In genomic region chr3:8954938-8955763, GRCh38 we compare ENCODE assay signal across 9 cellular contexts. TPM values are rescaled to one million over a fixed set of nuclear protein-coding genes. Genes with fewer than 3 reads are reported as not detected.
A peak's percentile ranks its signal among the peaks of the same experiment; 100 is the strongest.
DNase-seq lines count a peak whose midpoint lies in the region; ATAC-seq lines count a peak whose summit lies in the region.
"Had no signal": no experiment of that assay in that cellular context is flagged by ENCODE, and none has a peak within 500 bp of the region (broad histone marks: within the 10 kb centered on the region; RNA-seq: fewer than 3 reads in every experiment).

No MANE protein-coding gene starts in this region.

- ATAC-seq in GM19455 (IDR thresholded peaks at IDR 0.05; ENCODE audit: unreplicated experiment) (peak; percentile 82), HG03354 (IDR thresholded peaks at IDR 0.05; ENCODE audit: poor library complexity, severe bottlenecking, unreplicated experiment) (peak; percentile 91)

- no peaks in the 10 kb centered on the region for H3K9me3 Mint-ChIP-seq in dendritic cell treated with granulocyte-macrophage colony-stimulating factor and Interleukin-4, amounts not matched to agents 40 ng/mL and 50 ng/mL, for 4 days
- H3K9me3 Mint-ChIP-seq in activated CD4-positive, alpha-beta memory T cell treated with anti-CD3 and anti-CD28 coated beads, Interleukin-2, amount 10 ng/mL, durations not matched to agents 7 days and 5 days, result no peaks in the 10 kb centered on the region
- H3K9me3 Mint-ChIP-seq in activated T-helper 2 cell treated with anti-CD3 and anti-CD28 coated beads, Interferon-gamma antibody, Interleukin-2, Interleukin-4, amounts not matched to agents 10 μg/mL and 5 μg/mL and 100 μg/mL, durations not matched to agents 14 hours and 24 hours and 36 hours, result no peaks in the 10 kb centered on the region

- no peaks in the 10 kb centered on the region for H3K27me3 ChIP-seq in effector memory CD4-positive, alpha-beta T cell (replicated peaks; ENCODE audit: control insufficient read depth, insufficient read depth, low read length, poor library complexity, severe bottlenecking)

- H3K4me3 Mint-ChIP-seq in dendritic cell treated with granulocyte-macrophage colony-stimulating factor and Interleukin-4, amounts not matched to agents 40 ng/mL and 50 ng/mL, for 4 days, result no peak overlapping the region
- no peak overlapping the region for H3K4me3 Mint-ChIP-seq in activated CD4-positive, alpha-beta memory T cell treated with anti-CD3 and anti-CD28 coated beads, Interleukin-2, amount 10 ng/mL, durations not matched to agents 7 days and 5 days
- no peak overlapping the region for H3K4me3 Mint-ChIP-seq in activated T-helper 2 cell treated with anti-CD3 and anti-CD28 coated beads, Interferon-gamma antibody, Interleukin-2, Interleukin-4, amounts not matched to agents 10 μg/mL and 5 μg/mL and 100 μg/mL, durations not matched to agents 14 hours and 24 hours and 36 hours (ENCODE audit: low read depth)

- peak overlapping the region; percentile 73 for H3K27ac Mint-ChIP-seq in dendritic cell treated with granulocyte-macrophage colony-stimulating factor and Interleukin-4, amounts not matched to agents 40 ng/mL and 50 ng/mL, for 4 days
- H3K27ac Mint-ChIP-seq in activated CD4-positive, alpha-beta memory T cell treated with anti-CD3 and anti-CD28 coated beads, Interleukin-2, amount 10 ng/mL, durations not matched to agents 7 days and 5 days, result no peak overlapping the region
- H3K27ac Mint-ChIP-seq in activated T-helper 2 cell treated with anti-CD3 and anti-CD28 coated beads, Interferon-gamma antibody, Interleukin-2, Interleukin-4, amounts not matched to agents 10 μg/mL and 5 μg/mL and 100 μg/mL, durations not matched to agents 14 hours and 24 hours and 36 hours, result no peak overlapping the region

- H3K36me3 Mint-ChIP-seq in dendritic cell treated with granulocyte-macrophage colony-stimulating factor and Interleukin-4, amounts not matched to agents 40 ng/mL and 50 ng/mL, for 4 days (ENCODE audit: low read depth), result peaks cover 22% of the 10 kb centered on the region
- peaks cover 32% of the 10 kb centered on the region for H3K36me3 Mint-ChIP-seq in activated CD4-positive, alpha-beta memory T cell treated with anti-CD3 and anti-CD28 coated beads, Interleukin-2, amount 10 ng/mL, durations not matched to agents 7 days and 5 days (ENCODE audit: low read depth)
- peaks cover 42% of the 10 kb centered on the region for H3K36me3 Mint-ChIP-seq in activated T-helper 2 cell treated with anti-CD3 and anti-CD28 coated beads, Interferon-gamma antibody, Interleukin-2, Interleukin-4, amounts not matched to agents 10 μg/mL and 5 μg/mL and 100 μg/mL, durations not matched to agents 14 hours and 24 hours and 36 hours (ENCODE audit: low read depth)

- peaks cover 5% of the 10 kb centered on the region for H3K36me3 ChIP-seq in effector memory CD4-positive, alpha-beta T cell (ENCODE audit: control insufficient read depth, insufficient read depth, low read length)

- H3K9me3 ChIP-seq in effector memory CD4-positive, alpha-beta T cell (ENCODE audit: control insufficient read depth, low read length), result no peaks in the 10 kb centered on the region
- H3K9me3 ChIP-seq: Caco-2 had no signal

- H3K27me3 Mint-ChIP-seq in dendritic cell treated with granulocyte-macrophage colony-stimulating factor and Interleukin-4, amounts not matched to agents 40 ng/mL and 50 ng/mL, for 4 days, result no peaks in the 10 kb centered on the region
- no peaks in the 10 kb centered on the region for H3K27me3 Mint-ChIP-seq in activated CD4-positive, alpha-beta memory T cell treated with anti-CD3 and anti-CD28 coated beads, Interleukin-2, amount 10 ng/mL, durations not matched to agents 7 days and 5 days
- no peaks in the 10 kb centered on the region for H3K27me3 Mint-ChIP-seq in activated T-helper 2 cell treated with anti-CD3 and anti-CD28 coated beads, Interferon-gamma antibody, Interleukin-2, Interleukin-4, amounts not matched to agents 10 μg/mL and 5 μg/mL and 100 μg/mL, durations not matched to agents 14 hours and 24 hours and 36 hours (ENCODE audit: low read depth)

- DNase-seq in AG08396 (ENCODE audit: low spot score), result peak; percentile 51
- no peak for DNase-seq in activated CD4-positive, alpha-beta memory T cell treated with anti-CD3 and anti-CD28 coated beads, Interleukin-2, amount 10 ng/mL, durations not matched to agents 7 days and 5 days
- no peak for DNase-seq in DMS53 (lab: John Stamatoyannopoulos, UW)
- no peak for DNase-seq in effector memory CD4-positive, alpha-beta T cell
- DNase-seq in activated T-helper 2 cell treated with anti-CD3 and anti-CD28 coated beads, Interferon-gamma antibody, Interleukin-2, Interleukin-4, amounts not matched to agents 10 μg/mL and 5 μg/mL and 100 μg/mL, durations not matched to agents 14 hours and 24 hours and 36 hours (ENCODE audit: low spot score), result no peak
- DNase-seq: Caco-2 had no signal

- no peak overlapping the region for H3K4me3 ChIP-seq in effector memory CD4-positive, alpha-beta T cell (ENCODE audit: insufficient read depth, low read depth, low read length, poor library complexity, severe bottlenecking)

- no peaks in the 10 kb centered on the region for H3K4me1 ChIP-seq in effector memory CD4-positive, alpha-beta T cell (ENCODE audit: control insufficient read depth, insufficient read depth, low read length, poor library complexity, severe bottlenecking)
- H3K4me1 ChIP-seq: Caco-2 had no signal

- CTCF ChIA-PET in activated CD4-positive, alpha-beta memory T cell treated with anti-CD3 and anti-CD28 coated beads, Interleukin-2, amount 10 ng/mL, durations not matched to agents 7 days and 5 days (lab: Charles Lee), result no interaction called here

- POLR2A ChIA-PET in activated CD4-positive, alpha-beta memory T cell treated with anti-CD3 and anti-CD28 coated beads, Interleukin-2, amount 10 ng/mL, durations not matched to agents 7 days and 5 days (lab: Charles Lee), result no interaction called here

- peaks cover 27% of the 10 kb centered on the region for H3K4me1 Mint-ChIP-seq in dendritic cell treated with granulocyte-macrophage colony-stimulating factor and Interleukin-4, amounts not matched to agents 40 ng/mL and 50 ng/mL, for 4 days (ENCODE audit: low read depth)
- H3K4me1 Mint-ChIP-seq in activated CD4-positive, alpha-beta memory T cell treated with anti-CD3 and anti-CD28 coated beads, Interleukin-2, amount 10 ng/mL, durations not matched to agents 7 days and 5 days, result peaks cover 34% of the 10 kb centered on the region
- peaks cover 25% of the 10 kb centered on the region for H3K4me1 Mint-ChIP-seq in activated T-helper 2 cell treated with anti-CD3 and anti-CD28 coated beads, Interferon-gamma antibody, Interleukin-2, Interleukin-4, amounts not matched to agents 10 μg/mL and 5 μg/mL and 100 μg/mL, durations not matched to agents 14 hours and 24 hours and 36 hours (ENCODE audit: low read depth)

- intact Hi-C loops in dendritic cell treated with granulocyte-macrophage colony-stimulating factor and Interleukin-4, amounts not matched to agents 40 ng/mL and 50 ng/mL, for 4 days (cut with micrococcal nuclease), result no loop called here
- intact Hi-C loops in activated T-helper 2 cell treated with anti-CD3 and anti-CD28 coated beads, Interferon-gamma antibody, Interleukin-2, Interleukin-4, amounts not matched to agents 10 μg/mL and 5 μg/mL and 100 μg/mL, durations not matched to agents 14 hours and 24 hours and 36 hours (cut with micrococcal nuclease), result no loop called here

- H3K27ac ChIP-seq in effector memory CD4-positive, alpha-beta T cell (ENCODE audit: insufficient read depth, low read length, poor library complexity, severe bottlenecking), result no peak overlapping the region

RNA-seq across cellular contexts. Expression of gene RAD18, which starts 8.1 kb away (rescaled TPM):
- total RNA-seq in activated CD4-positive, alpha-beta memory T cell treated with anti-CD3 and anti-CD28 coated beads, Interleukin-2, amount 10 ng/mL, durations not matched to agents 7 days and 5 days, result 10 to 100 TPM; 28.0 to 28.6 TPM
- total RNA-seq in activated T-helper 2 cell treated with anti-CD3 and anti-CD28 coated beads, Interferon-gamma antibody, Interleukin-2, Interleukin-4, amounts not matched to agents 10 μg/mL and 5 μg/mL and 100 μg/mL, durations not matched to agents 14 hours and 24 hours and 36 hours, result 46.1 and 46.5 TPM in 2 replicates
